ENCODE assay signal across 15 cellular contexts in genomic region chr15:93066834-93067648, GRCh38. TPM values are rescaled to one million over a fixed set of nuclear protein-coding genes. Genes with fewer than 3 reads are reported as not detected.
DNase-seq lines count a peak whose midpoint lies in the region; ATAC-seq and TF ChIP-seq lines count a peak whose summit lies in the region.
"Had no signal": no experiment of that assay in that cellular context is flagged by ENCODE, and none has a peak within 500 bp of the region (broad histone marks: within the 10 kb centered on the region; RNA-seq: fewer than 3 reads in every experiment).

No MANE protein-coding gene starts in this region.

- no peaks in the 10 kb centered on the region for H4K20me1 ChIP-seq in mammary epithelial cell (ENCODE audit: insufficient read depth, low read length)

- no peak for TF ChIP-seq POLR2A in vagina (IDR thresholded peaks at IDR 0.05)

- CTCF ChIA-PET in MCF 10A (lab: Yijun Ruan, JAX): interaction anchor here (1.5 kb wide), 1 partner anchor 1053 kb away, joined by 5 read pairs; no protein-coding TSS in a partner anchor
- CTCF ChIA-PET in mammary epithelial cell (lab: Charles Lee; ENCODE audit: low non-redundant PET): no interaction called here
- CTCF ChIA-PET in activated CD4-positive, alpha-beta T cell treated with anti-CD3 and anti-CD28 coated beads, Interleukin-2, amount 10 ng/mL, durations not matched to agents 7 days and 5 days (lab: Charles Lee): no interaction called here

- H3K9me3 Mint-ChIP-seq in MCF 10A (ENCODE audit: unreplicated experiment) (no peaks in the 10 kb centered on the region), progenitor cell of endocrine pancreas (ENCODE audit: low read depth) (no peaks in the 10 kb centered on the region)
- no peaks in the 10 kb centered on the region for H3K9me3 Mint-ChIP-seq in activated CD4-positive, alpha-beta T cell treated with anti-CD3 and anti-CD28 coated beads, Interleukin-2, amount 10 ng/mL, durations not matched to agents 7 days and 5 days
- H3K9me3 Mint-ChIP-seq: activated CD4-positive, alpha-beta memory T cell treated with anti-CD3 and anti-CD28 coated beads, Interleukin-2, amount 10 ng/mL, durations not matched to agents 7 days and 5 days had no signal

- WGBS in mammary epithelial cell (ENCODE audit: low coverage, missing lambda C conversion rate): 65% methylated on average over 6 of the region's 7 CpGs

- H3K36me3 ChIP-seq in mammary epithelial cell (ENCODE audit: insufficient read depth, low read length): no peaks in the 10 kb centered on the region
- peaks cover 0 to 6% of the 10 kb centered on the region in 2 donors for H3K36me3 ChIP-seq in vagina

- H3K9ac ChIP-seq in mammary epithelial cell (ENCODE audit: insufficient read depth, low read length): no peak overlapping the region

- H3K79me2 ChIP-seq in mammary epithelial cell (ENCODE audit: insufficient read depth, low read length): no peaks in the 10 kb centered on the region

- H2AFZ ChIP-seq in mammary epithelial cell (ENCODE audit: low read depth, low read length): no peak overlapping the region

- H3K4me2 ChIP-seq in mammary epithelial cell (ENCODE audit: insufficient read depth, low read depth, low read length): no peak overlapping the region

- BruUV-seq in MCF 10A (replicated peaks; lab: Mats Ljungman, UMichigan): no TSS peak
- no TSS peak for BruUV-seq in mammary epithelial cell (replicated peaks; lab: Mats Ljungman, UMichigan)

- TF ChIP-seq CTCF in MCF 10A (IDR thresholded peaks at IDR 0.05; ENCODE audit: unreplicated experiment) (no peak), mammary epithelial cell (conservative IDR thresholded peaks at IDR 0.05 in 1 of 2, IDR thresholded peaks at IDR 0.05 in 1 of 2; ENCODE audit: extremely low read depth in 1 of 2, insufficient read depth in 1 of 2, low read depth in 1 of 2, low read length in 2 of 2) (no peak), progenitor cell of endocrine pancreas (IDR thresholded peaks at IDR 0.05; ENCODE audit: unreplicated experiment) (no peak), vagina (IDR thresholded peaks at IDR 0.05) (no peak)

- H3K27me3 Mint-ChIP-seq in MCF 10A (ENCODE audit: insufficient read depth, unreplicated experiment): no peaks in the 10 kb centered on the region
- H3K27me3 Mint-ChIP-seq in progenitor cell of endocrine pancreas: peaks cover 17% of the 10 kb centered on the region
- H3K27me3 Mint-ChIP-seq in activated CD4-positive, alpha-beta T cell treated with anti-CD3 and anti-CD28 coated beads, Interleukin-2, amount 10 ng/mL, durations not matched to agents 7 days and 5 days: peaks cover 35% of the 10 kb centered on the region

- H3K4me1 ChIP-seq in mammary epithelial cell (ENCODE audit: insufficient read depth, low read length): peaks cover 3% of the 10 kb centered on the region
- peaks cover 86% of the 10 kb centered on the region for H3K4me1 ChIP-seq in vagina

- H3K4me3 ChIP-seq in mammary epithelial cell (replicated peaks in 1 of 3; ENCODE audit: insufficient read depth in 1 of 3, low read depth in 2 of 3, low read length in 3 of 3) (no peak overlapping the region), vagina (no peak overlapping the region)
- H3K4me3 ChIP-seq: mucosa of descending colon, SJSA1 had no signal

- H3K36me3 Mint-ChIP-seq in MCF 10A (ENCODE audit: insufficient read depth, unreplicated experiment): no peaks in the 10 kb centered on the region
- peaks cover 3% of the 10 kb centered on the region for H3K36me3 Mint-ChIP-seq in progenitor cell of endocrine pancreas (ENCODE audit: insufficient read depth)
- H3K36me3 Mint-ChIP-seq in activated CD4-positive, alpha-beta T cell treated with anti-CD3 and anti-CD28 coated beads, Interleukin-2, amount 10 ng/mL, durations not matched to agents 7 days and 5 days (ENCODE audit: low read depth): no peaks in the 10 kb centered on the region

- H3K4me3 Mint-ChIP-seq in MCF 10A (ENCODE audit: unreplicated experiment): no peak overlapping the region
- no peak overlapping the region for H3K4me3 Mint-ChIP-seq in progenitor cell of endocrine pancreas (ENCODE audit: low read depth)
- no peak overlapping the region for H3K4me3 Mint-ChIP-seq in activated CD4-positive, alpha-beta T cell treated with anti-CD3 and anti-CD28 coated beads, Interleukin-2, amount 10 ng/mL, durations not matched to agents 7 days and 5 days
- H3K4me3 Mint-ChIP-seq: activated CD4-positive, alpha-beta memory T cell treated with anti-CD3 and anti-CD28 coated beads, Interleukin-2, amount 10 ng/mL, durations not matched to agents 7 days and 5 days had no signal

- H3K27ac ChIP-seq in mammary epithelial cell (ENCODE audit: insufficient read depth, low read depth, low read length) (no peak overlapping the region), vagina (peak overlapping the region; percentile 31)
- H3K27ac ChIP-seq: SJSA1 had no signal

- in situ Hi-C loops in mammary epithelial cell (cut with MboI; ENCODE audit: low sequenced_read_pairs in 2 of 2): no loop called here

- dilution Hi-C loops in mammary epithelial cell (cut with HindIII; ENCODE audit: low sequenced_read_pairs): no loop called here

- no peak for ATAC-seq in GM21447 (IDR thresholded peaks at IDR 0.05; ENCODE audit: unreplicated experiment)
- ATAC-seq: mucosa of descending colon had no signal

- H3K27me3 ChIP-seq in mammary epithelial cell (ENCODE audit: insufficient read depth, low read length) (peaks cover 10% of the 10 kb centered on the region), vagina (no peaks in the 10 kb centered on the region)
- H3K27me3 ChIP-seq: SJSA1 had no signal

- H3K4me1 Mint-ChIP-seq in MCF 10A (ENCODE audit: insufficient read depth, unreplicated experiment): peaks cover 10% of the 10 kb centered on the region
- peaks cover 35% of the 10 kb centered on the region for H3K4me1 Mint-ChIP-seq in progenitor cell of endocrine pancreas (ENCODE audit: low read depth)
- peaks cover 4% of the 10 kb centered on the region for H3K4me1 Mint-ChIP-seq in activated CD4-positive, alpha-beta T cell treated with anti-CD3 and anti-CD28 coated beads, Interleukin-2, amount 10 ng/mL, durations not matched to agents 7 days and 5 days

- intact Hi-C loops in MCF 10A (cut with micrococcal nuclease) (no loop called here), mammary epithelial cell (cut with micrococcal nuclease) (no loop called here), vagina (cut with DNase I) (no loop called here)

- no peak overlapping the region for H3K27ac Mint-ChIP-seq in MCF 10A (ENCODE audit: low read depth, unreplicated experiment)
- H3K27ac Mint-ChIP-seq in progenitor cell of endocrine pancreas: peak overlapping the region; percentile 33
- H3K27ac Mint-ChIP-seq in activated CD4-positive, alpha-beta T cell treated with anti-CD3 and anti-CD28 coated beads, Interleukin-2, amount 10 ng/mL, durations not matched to agents 7 days and 5 days: no peak overlapping the region
- H3K27ac Mint-ChIP-seq: activated CD4-positive, alpha-beta memory T cell treated with anti-CD3 and anti-CD28 coated beads, Interleukin-2, amount 10 ng/mL, durations not matched to agents 7 days and 5 days had no signal

- POLR2A ChIA-PET in MCF 10A (lab: Yijun Ruan, JAX): interaction anchor here (0.7 kb wide), 1 partner anchor 59 kb away, joined by 4 read pairs; no protein-coding TSS in a partner anchor
- POLR2A ChIA-PET in activated CD4-positive, alpha-beta T cell treated with anti-CD3 and anti-CD28 coated beads, Interleukin-2, amount 10 ng/mL, durations not matched to agents 7 days and 5 days (lab: Charles Lee): no interaction called here

- peak; percentile 72 for DNase-seq in MCF 10A (ENCODE audit: unreplicated experiment)
- no peak for DNase-seq in mammary epithelial cell
- DNase-seq in fibroblast of gingiva (ENCODE audit: low read depth): peak; percentile 37
- DNase-seq in progenitor cell of endocrine pancreas (ENCODE audit: low spot score, unreplicated experiment): no peak
- DNase-seq in vagina (ENCODE audit: extremely low spot score in 2 of 2): no peak
- DNase-seq in activated CD4-positive, alpha-beta T cell treated with anti-CD3 and anti-CD28 coated beads, Interleukin-2, amount 10 ng/mL, durations not matched to agents 7 days and 5 days: no peak
- DNase-seq in anterior cingulate cortex (lab: John Stamatoyannopoulos, UW): no peak
- DNase-seq: ACHN; activated CD4-positive, alpha-beta memory T cell treated with anti-CD3 and anti-CD28 coated beads, Interleukin-2, amount 10 ng/mL, durations not matched to agents 7 days and 5 days; activated effector memory CD4-positive, alpha-beta T cell treated with Interleukin-2 at 50 U/mL for 16 hours; effector CD4-positive, alpha-beta T cell; GOT3; mucosa of descending colon had no signal

- H3K9me3 ChIP-seq in mammary epithelial cell (replicated peaks; ENCODE audit: insufficient read depth, low read length) (no peaks in the 10 kb centered on the region), vagina (no peaks in the 10 kb centered on the region)
- H3K9me3 ChIP-seq: mucosa of descending colon, SJSA1 had no signal

RNA-seq across cellular contexts. Expression of gene RGMA, which starts 22.0 kb away (rescaled TPM):
- total RNA-seq in MCF 10A (2022) (0.37 and 0.51 TPM in 2 replicates), mammary epithelial cell (under 1 TPM; 0.64 to 0.83 TPM), progenitor cell of endocrine pancreas (11.4 and 11.8 TPM in 2 replicates), vagina (21.6 TPM)
- polyA plus RNA-seq in mammary epithelial cell: 0.14 TPM
- not detected for polyA minus RNA-seq in mammary epithelial cell
- under 1 TPM; 0.15 to 0.25 TPM for total RNA-seq in activated CD4-positive, alpha-beta T cell treated with anti-CD3 and anti-CD28 coated beads, Interleukin-2, amount 10 ng/mL, durations not matched to agents 7 days and 5 days

Comparison
In these comparisons a context has a peak if more than half of its experiments do, and no peak if none do; other contexts are left out.
1. DNase-seq: peak in MCF 10A (single experiment) and fibroblast of gingiva (single experiment); none in mammary epithelial cell (single experiment), progenitor cell of endocrine pancreas (single experiment), vagina (0 of 2), activated CD4-positive, alpha-beta T cell treated with anti-CD3 and anti-CD28 coated beads, Interleukin-2, amount 10 ng/mL, durations not matched to agents 7 days and 5 days (single experiment) and anterior cingulate cortex (0 of 58).